ENCODE assay signal across 13 cellular contexts in genomic region chr1:231720652-231721325, GRCh38.
"Had no signal": no experiment of that assay in that cellular context is flagged by ENCODE, and none has a peak within 500 bp of the region (broad histone marks: within the 10 kb centered on the region; RNA-seq: fewer than 3 reads in every experiment).

No MANE protein-coding gene starts in this region.

- H3K4me3 Mint-ChIP-seq: activated CD4-positive, alpha-beta memory T cell treated with anti-CD3 and anti-CD28 coated beads, Interleukin-2, amount 10 ng/mL, durations not matched to agents 7 days and 5 days; activated T-cell treated with anti-CD3 and anti-CD28 coated beads, Interleukin-2, amount 50 U/mL, for 24 hours; endodermal cell; neural crest cell; stimulated activated naive CD8-positive, alpha-beta T cell treated with anti-CD3 and anti-CD28 coated beads, Interleukin-15, amount 100 ng/mL, for 72 hours; type B pancreatic cell had no signal

- FAIRE-seq: astrocyte had no signal

- H3K27me3 Mint-ChIP-seq: activated CD4-positive, alpha-beta memory T cell treated with anti-CD3 and anti-CD28 coated beads, Interleukin-2, amount 10 ng/mL, durations not matched to agents 7 days and 5 days; activated T-cell treated with anti-CD3 and anti-CD28 coated beads, Interleukin-2, amount 50 U/mL, for 24 hours; stimulated activated naive CD8-positive, alpha-beta T cell treated with anti-CD3 and anti-CD28 coated beads, Interleukin-15, amount 100 ng/mL, for 72 hours; type B pancreatic cell had no signal

- H3K9me3 Mint-ChIP-seq: activated CD4-positive, alpha-beta memory T cell treated with anti-CD3 and anti-CD28 coated beads, Interleukin-2, amount 10 ng/mL, durations not matched to agents 7 days and 5 days; activated T-cell treated with anti-CD3 and anti-CD28 coated beads, Interleukin-2, amount 50 U/mL, for 24 hours; endodermal cell; neural crest cell had no signal

- DNase-seq: activated CD4-positive, alpha-beta memory T cell treated with anti-CD3 and anti-CD28 coated beads, Interleukin-2, amount 10 ng/mL, durations not matched to agents 7 days and 5 days; activated CD4-positive, alpha-beta T cell treated with anti-CD3 and anti-CD28 coated beads for 1 hour; activated naive CD4-positive, alpha-beta T cell treated with anti-CD3 and anti-CD28 coated beads, Interleukin-2, amount 50 U/mL, for 16 hours; activated T-cell treated with anti-CD3 and anti-CD28 coated beads, Interleukin-2, amount 50 U/mL, for 24 hours; dorsolateral prefrontal cortex; endodermal cell; islet precursor cell; right lobe of liver; stimulated activated naive CD8-positive, alpha-beta T cell treated with anti-CD3 and anti-CD28 coated beads, Interleukin-15, amount 100 ng/mL, for 72 hours had no signal

- H3K36me3 Mint-ChIP-seq: type B pancreatic cell had no signal

- ATAC-seq: left lobe of liver; right lobe of liver; stimulated activated naive CD8-positive, alpha-beta T cell treated with anti-CD3 and anti-CD28 coated beads, Interleukin-15, amount 100 ng/mL, for 72 hours had no signal

- H3K27ac Mint-ChIP-seq: activated CD4-positive, alpha-beta memory T cell treated with anti-CD3 and anti-CD28 coated beads, Interleukin-2, amount 10 ng/mL, durations not matched to agents 7 days and 5 days; activated T-cell treated with anti-CD3 and anti-CD28 coated beads, Interleukin-2, amount 50 U/mL, for 24 hours; endodermal cell; type B pancreatic cell had no signal

- H3K4me1 Mint-ChIP-seq: activated CD4-positive, alpha-beta memory T cell treated with anti-CD3 and anti-CD28 coated beads, Interleukin-2, amount 10 ng/mL, durations not matched to agents 7 days and 5 days; stimulated activated naive CD8-positive, alpha-beta T cell treated with anti-CD3 and anti-CD28 coated beads, Interleukin-15, amount 100 ng/mL, for 72 hours had no signal
